ENCODE assay signal across 1 cellular context in the genomic region with DNA sequence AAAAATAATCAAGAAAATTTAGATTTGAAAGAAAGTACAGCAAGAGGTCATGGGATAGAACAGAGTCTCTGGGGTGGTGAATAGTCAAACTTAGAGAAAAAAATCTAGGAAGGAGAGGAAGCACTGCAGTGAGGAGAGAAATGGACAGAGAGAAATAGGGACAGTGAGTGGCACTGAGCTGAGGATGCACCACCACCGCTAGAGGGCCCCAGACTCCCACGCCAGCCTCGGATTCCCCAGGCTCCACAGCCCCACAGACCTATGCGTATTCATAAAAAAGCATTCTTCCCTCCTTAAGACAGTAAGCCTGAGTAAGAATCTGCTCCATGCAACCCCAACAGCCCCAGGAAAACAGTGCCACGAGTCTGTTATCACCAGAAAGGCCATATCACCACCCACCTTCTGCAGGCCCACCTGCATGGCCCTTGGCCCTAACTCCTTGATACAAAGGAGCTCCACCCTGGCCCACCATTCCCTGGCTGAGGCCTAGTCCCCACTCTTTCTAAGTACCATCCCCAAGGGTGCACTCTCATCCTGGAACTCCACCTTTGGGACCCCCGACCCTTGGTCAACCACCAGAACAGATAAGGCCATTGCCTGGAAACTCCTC.
TF ChIP-seq lines count a peak whose summit lies in the region.

No MANE protein-coding gene starts in this region.

TF ChIP-seq in HepG2, 621 proteins besides CTCF, POLR2A, EP300 and RAD21 (continued from another document and continues in another):
- TF ChIP-seq, protein P1, sequence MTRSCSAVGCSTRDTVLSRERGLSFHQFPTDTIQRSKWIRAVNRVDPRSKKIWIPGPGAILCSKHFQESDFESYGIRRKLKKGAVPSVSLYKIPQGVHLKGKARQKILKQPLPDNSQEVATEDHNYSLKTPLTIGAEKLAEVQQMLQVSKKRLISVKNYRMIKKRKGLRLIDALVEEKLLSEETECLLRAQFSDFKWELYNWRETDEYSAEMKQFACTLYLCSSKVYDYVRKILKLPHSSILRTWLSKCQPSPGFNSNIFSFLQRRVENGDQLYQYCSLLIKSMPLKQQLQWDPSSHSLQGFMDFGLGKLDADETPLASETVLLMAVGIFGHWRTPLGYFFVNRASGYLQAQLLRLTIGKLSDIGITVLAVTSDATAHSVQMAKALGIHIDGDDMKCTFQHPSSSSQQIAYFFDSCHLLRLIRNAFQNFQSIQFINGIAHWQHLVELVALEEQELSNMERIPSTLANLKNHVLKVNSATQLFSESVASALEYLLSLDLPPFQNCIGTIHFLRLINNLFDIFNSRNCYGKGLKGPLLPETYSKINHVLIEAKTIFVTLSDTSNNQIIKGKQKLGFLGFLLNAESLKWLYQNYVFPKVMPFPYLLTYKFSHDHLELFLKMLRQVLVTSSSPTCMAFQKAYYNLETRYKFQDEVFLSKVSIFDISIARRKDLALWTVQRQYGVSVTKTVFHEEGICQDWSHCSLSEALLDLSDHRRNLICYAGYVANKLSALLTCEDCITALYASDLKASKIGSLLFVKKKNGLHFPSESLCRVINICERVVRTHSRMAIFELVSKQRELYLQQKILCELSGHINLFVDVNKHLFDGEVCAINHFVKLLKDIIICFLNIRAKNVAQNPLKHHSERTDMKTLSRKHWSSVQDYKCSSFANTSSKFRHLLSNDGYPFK (CRISPR knock-in tag; IDR thresholded peaks at IDR 0.05; ENCODE audit: borderline replicate concordance) = no peak
- TF ChIP-seq TCF12 (IDR thresholded peaks at IDR 0.05) (no peak), TCF12 (CRISPR knock-in tag; IDR thresholded peaks at IDR 0.05) (no peak), SNRNP70 (IDR thresholded peaks at IDR 0.05; ENCODE audit: low read depth, low read length) (no peak), THYN1 (CRISPR knock-in tag; IDR thresholded peaks at IDR 0.05; ENCODE audit: borderline replicate concordance, low read depth) (no peak), NFIC (IDR thresholded peaks at IDR 0.05; ENCODE audit: low read length) (no peak), ZNF780A (CRISPR knock-in tag; IDR thresholded peaks at IDR 0.05) (no peak), CCDC6 (CRISPR knock-in tag; IDR thresholded peaks at IDR 0.05) (no peak), ZNF652 (CRISPR knock-in tag; IDR thresholded peaks at IDR 0.05; ENCODE audit: borderline replicate concordance, low read depth) (no peak), ZNF567 (CRISPR knock-in tag; IDR thresholded peaks at IDR 0.05; ENCODE audit: borderline replicate concordance) (0 out of 2 replicates have a peak, but pooled peaks have one; percentile 48), RNF2 (conservative IDR thresholded peaks at IDR 0.05; ENCODE audit: low read depth) (no peak), SMAD3 (CRISPR knock-in tag; IDR thresholded peaks at IDR 0.05) (no peak), SOX5 (CRISPR knock-in tag; IDR thresholded peaks at IDR 0.05; ENCODE audit: borderline replicate concordance) (no peak), ZNF572 (CRISPR knock-in tag; IDR thresholded peaks at IDR 0.05) (no peak), YY1 (IDR thresholded peaks at IDR 0.05; ENCODE audit: insufficient read depth, insufficient replicate concordance, low read depth, low read length) (peak; percentile 25), ZNF337 (CRISPR knock-in tag; IDR thresholded peaks at IDR 0.05; ENCODE audit: borderline replicate concordance, low read depth) (no peak), KDM1A (CRISPR knock-in tag; IDR thresholded peaks at IDR 0.05) (no peak), TCF7 (IDR thresholded peaks at IDR 0.05; ENCODE audit: low read depth) (no peak), ZEB1 (IDR thresholded peaks at IDR 0.05; ENCODE audit: insufficient replicate concordance, low read depth) (no peak)
- TF ChIP-seq, protein P2, sequence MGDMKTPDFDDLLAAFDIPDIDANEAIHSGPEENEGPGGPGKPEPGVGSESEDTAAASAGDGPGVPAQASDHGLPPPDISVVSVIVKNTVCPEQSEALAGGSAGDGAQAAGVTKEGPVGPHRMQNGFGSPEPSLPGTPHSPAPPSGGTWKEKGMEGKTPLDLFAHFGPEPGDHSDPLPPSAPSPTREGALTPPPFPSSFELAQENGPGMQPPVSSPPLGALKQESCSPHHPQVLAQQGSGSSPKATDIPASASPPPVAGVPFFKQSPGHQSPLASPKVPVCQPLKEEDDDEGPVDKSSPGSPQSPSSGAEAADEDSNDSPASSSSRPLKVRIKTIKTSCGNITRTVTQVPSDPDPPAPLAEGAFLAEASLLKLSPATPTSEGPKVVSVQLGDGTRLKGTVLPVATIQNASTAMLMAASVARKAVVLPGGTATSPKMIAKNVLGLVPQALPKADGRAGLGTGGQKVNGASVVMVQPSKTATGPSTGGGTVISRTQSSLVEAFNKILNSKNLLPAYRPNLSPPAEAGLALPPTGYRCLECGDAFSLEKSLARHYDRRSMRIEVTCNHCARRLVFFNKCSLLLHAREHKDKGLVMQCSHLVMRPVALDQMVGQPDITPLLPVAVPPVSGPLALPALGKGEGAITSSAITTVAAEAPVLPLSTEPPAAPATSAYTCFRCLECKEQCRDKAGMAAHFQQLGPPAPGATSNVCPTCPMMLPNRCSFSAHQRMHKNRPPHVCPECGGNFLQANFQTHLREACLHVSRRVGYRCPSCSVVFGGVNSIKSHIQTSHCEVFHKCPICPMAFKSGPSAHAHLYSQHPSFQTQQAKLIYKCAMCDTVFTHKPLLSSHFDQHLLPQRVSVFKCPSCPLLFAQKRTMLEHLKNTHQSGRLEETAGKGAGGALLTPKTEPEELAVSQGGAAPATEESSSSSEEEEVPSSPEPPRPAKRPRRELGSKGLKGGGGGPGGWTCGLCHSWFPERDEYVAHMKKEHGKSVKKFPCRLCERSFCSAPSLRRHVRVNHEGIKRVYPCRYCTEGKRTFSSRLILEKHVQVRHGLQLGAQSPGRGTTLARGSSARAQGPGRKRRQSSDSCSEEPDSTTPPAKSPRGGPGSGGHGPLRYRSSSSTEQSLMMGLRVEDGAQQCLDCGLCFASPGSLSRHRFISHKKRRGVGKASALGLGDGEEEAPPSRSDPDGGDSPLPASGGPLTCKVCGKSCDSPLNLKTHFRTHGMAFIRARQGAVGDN (CRISPR knock-in tag; IDR thresholded peaks at IDR 0.05) = peak; percentile 37; the same call in 1 of the 2 replicates
- TF ChIP-seq, protein P3, sequence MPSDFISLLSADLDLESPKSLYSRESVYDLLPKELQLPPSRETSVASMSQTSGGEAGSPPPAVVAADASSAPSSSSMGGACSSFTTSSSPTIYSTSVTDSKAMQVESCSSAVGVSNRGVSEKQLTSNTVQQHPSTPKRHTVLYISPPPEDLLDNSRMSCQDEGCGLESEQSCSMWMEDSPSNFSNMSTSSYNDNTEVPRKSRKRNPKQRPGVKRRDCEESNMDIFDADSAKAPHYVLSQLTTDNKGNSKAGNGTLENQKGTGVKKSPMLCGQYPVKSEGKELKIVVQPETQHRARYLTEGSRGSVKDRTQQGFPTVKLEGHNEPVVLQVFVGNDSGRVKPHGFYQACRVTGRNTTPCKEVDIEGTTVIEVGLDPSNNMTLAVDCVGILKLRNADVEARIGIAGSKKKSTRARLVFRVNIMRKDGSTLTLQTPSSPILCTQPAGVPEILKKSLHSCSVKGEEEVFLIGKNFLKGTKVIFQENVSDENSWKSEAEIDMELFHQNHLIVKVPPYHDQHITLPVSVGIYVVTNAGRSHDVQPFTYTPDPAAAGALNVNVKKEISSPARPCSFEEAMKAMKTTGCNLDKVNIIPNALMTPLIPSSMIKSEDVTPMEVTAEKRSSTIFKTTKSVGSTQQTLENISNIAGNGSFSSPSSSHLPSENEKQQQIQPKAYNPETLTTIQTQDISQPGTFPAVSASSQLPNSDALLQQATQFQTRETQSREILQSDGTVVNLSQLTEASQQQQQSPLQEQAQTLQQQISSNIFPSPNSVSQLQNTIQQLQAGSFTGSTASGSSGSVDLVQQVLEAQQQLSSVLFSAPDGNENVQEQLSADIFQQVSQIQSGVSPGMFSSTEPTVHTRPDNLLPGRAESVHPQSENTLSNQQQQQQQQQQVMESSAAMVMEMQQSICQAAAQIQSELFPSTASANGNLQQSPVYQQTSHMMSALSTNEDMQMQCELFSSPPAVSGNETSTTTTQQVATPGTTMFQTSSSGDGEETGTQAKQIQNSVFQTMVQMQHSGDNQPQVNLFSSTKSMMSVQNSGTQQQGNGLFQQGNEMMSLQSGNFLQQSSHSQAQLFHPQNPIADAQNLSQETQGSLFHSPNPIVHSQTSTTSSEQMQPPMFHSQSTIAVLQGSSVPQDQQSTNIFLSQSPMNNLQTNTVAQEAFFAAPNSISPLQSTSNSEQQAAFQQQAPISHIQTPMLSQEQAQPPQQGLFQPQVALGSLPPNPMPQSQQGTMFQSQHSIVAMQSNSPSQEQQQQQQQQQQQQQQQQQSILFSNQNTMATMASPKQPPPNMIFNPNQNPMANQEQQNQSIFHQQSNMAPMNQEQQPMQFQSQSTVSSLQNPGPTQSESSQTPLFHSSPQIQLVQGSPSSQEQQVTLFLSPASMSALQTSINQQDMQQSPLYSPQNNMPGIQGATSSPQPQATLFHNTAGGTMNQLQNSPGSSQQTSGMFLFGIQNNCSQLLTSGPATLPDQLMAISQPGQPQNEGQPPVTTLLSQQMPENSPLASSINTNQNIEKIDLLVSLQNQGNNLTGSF (CRISPR knock-in tag; IDR thresholded peaks at IDR 0.05) = no peak
- TF ChIP-seq, protein P4, sequence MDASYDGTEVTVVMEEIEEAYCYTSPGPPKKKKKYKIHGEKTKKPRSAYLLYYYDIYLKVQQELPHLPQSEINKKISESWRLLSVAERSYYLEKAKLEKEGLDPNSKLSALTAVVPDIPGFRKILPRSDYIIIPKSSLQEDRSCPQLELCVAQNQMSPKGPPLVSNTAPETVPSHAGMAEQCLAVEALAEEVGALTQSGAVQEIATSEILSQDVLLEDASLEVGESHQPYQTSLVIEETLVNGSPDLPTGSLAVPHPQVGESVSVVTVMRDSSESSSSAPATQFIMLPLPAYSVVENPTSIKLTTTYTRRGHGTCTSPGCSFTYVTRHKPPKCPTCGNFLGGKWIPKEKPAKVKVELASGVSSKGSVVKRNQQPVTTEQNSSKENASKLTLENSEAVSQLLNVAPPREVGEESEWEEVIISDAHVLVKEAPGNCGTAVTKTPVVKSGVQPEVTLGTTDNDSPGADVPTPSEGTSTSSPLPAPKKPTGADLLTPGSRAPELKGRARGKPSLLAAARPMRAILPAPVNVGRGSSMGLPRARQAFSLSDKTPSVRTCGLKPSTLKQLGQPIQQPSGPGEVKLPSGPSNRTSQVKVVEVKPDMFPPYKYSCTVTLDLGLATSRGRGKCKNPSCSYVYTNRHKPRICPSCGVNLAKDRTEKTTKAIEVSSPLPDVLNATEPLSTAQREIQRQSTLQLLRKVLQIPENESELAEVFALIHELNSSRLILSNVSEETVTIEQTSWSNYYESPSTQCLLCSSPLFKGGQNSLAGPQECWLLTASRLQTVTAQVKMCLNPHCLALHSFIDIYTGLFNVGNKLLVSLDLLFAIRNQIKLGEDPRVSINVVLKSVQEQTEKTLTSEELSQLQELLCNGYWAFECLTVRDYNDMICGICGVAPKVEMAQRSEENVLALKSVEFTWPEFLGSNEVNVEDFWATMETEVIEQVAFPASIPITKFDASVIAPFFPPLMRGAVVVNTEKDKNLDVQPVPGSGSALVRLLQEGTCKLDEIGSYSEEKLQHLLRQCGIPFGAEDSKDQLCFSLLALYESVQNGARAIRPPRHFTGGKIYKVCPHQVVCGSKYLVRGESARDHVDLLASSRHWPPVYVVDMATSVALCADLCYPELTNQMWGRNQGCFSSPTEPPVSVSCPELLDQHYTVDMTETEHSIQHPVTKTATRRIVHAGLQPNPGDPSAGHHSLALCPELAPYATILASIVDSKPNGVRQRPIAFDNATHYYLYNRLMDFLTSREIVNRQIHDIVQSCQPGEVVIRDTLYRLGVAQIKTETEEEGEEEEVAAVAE (CRISPR knock-in tag; IDR thresholded peaks at IDR 0.05; ENCODE audit: borderline replicate concordance) = no peak
- TF ChIP-seq, protein P5, sequence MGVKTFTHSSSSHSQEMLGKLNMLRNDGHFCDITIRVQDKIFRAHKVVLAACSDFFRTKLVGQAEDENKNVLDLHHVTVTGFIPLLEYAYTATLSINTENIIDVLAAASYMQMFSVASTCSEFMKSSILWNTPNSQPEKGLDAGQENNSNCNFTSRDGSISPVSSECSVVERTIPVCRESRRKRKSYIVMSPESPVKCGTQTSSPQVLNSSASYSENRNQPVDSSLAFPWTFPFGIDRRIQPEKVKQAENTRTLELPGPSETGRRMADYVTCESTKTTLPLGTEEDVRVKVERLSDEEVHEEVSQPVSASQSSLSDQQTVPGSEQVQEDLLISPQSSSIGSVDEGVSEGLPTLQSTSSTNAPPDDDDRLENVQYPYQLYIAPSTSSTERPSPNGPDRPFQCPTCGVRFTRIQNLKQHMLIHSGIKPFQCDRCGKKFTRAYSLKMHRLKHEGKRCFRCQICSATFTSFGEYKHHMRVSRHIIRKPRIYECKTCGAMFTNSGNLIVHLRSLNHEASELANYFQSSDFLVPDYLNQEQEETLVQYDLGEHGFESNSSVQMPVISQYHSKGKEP (CRISPR knock-in tag; IDR thresholded peaks at IDR 0.05) = no peak
- TF ChIP-seq, protein P6, sequence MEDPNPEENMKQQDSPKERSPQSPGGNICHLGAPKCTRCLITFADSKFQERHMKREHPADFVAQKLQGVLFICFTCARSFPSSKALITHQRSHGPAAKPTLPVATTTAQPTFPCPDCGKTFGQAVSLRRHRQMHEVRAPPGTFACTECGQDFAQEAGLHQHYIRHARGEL (CRISPR knock-in tag; IDR thresholded peaks at IDR 0.05) = no peak
- TF ChIP-seq, protein P7, sequence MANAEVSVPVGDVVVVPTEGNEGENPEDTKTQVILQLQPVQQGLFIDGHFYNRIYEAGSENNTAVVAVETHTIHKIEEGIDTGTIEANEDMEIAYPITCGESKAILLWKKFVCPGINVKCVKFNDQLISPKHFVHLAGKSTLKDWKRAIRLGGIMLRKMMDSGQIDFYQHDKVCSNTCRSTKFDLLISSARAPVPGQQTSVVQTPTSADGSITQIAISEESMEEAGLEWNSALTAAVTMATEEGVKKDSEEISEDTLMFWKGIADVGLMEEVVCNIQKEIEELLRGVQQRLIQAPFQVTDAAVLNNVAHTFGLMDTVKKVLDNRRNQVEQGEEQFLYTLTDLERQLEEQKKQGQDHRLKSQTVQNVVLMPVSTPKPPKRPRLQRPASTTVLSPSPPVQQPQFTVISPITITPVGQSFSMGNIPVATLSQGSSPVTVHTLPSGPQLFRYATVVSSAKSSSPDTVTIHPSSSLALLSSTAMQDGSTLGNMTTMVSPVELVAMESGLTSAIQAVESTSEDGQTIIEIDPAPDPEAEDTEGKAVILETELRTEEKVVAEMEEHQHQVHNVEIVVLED (CRISPR knock-in tag; IDR thresholded peaks at IDR 0.05; ENCODE audit: borderline replicate concordance) = 0 out of 2 replicates have a peak, but pooled peaks have one; percentile 26
- TF ChIP-seq, protein P8, sequence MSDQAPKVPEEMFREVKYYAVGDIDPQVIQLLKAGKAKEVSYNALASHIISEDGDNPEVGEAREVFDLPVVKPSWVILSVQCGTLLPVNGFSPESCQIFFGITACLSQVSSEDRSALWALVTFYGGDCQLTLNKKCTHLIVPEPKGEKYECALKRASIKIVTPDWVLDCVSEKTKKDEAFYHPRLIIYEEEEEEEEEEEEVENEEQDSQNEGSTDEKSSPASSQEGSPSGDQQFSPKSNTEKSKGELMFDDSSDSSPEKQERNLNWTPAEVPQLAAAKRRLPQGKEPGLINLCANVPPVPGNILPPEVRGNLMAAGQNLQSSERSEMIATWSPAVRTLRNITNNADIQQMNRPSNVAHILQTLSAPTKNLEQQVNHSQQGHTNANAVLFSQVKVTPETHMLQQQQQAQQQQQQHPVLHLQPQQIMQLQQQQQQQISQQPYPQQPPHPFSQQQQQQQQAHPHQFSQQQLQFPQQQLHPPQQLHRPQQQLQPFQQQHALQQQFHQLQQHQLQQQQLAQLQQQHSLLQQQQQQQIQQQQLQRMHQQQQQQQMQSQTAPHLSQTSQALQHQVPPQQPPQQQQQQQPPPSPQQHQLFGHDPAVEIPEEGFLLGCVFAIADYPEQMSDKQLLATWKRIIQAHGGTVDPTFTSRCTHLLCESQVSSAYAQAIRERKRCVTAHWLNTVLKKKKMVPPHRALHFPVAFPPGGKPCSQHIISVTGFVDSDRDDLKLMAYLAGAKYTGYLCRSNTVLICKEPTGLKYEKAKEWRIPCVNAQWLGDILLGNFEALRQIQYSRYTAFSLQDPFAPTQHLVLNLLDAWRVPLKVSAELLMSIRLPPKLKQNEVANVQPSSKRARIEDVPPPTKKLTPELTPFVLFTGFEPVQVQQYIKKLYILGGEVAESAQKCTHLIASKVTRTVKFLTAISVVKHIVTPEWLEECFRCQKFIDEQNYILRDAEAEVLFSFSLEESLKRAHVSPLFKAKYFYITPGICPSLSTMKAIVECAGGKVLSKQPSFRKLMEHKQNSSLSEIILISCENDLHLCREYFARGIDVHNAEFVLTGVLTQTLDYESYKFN (CRISPR knock-in tag; conservative IDR thresholded peaks at IDR 0.05) = no peak
